In genomic region chr5:160310910-160311295, GRCh38 we compare ENCODE assay signal across 11 cellular contexts. TPM values are rescaled to one million over a fixed set of nuclear protein-coding genes. Genes with fewer than 3 reads are reported as not detected.
DNase-seq lines count a peak whose midpoint lies in the region; ATAC-seq and TF ChIP-seq lines count a peak whose summit lies in the region.
"Had no signal": no experiment of that assay in that cellular context is flagged by ENCODE, and none has a peak within 500 bp of the region (broad histone marks: within the 10 kb centered on the region; RNA-seq: fewer than 3 reads in every experiment).

No MANE protein-coding gene starts in this region.

- intact Hi-C loops in heart right ventricle (cut with DNase I) (loop anchor here in 4 of 10 donors (5.0 to 10.0 kb wide), 2 partner anchors 44 to 46 kb away; no protein-coding TSS in a partner anchor), left cardiac atrium (cut with DNase I) (loop anchor here in 1 of 2 donors (10.0 kb wide), 1 partner anchor 46 kb away; no protein-coding TSS in a partner anchor), upper lobe of right lung (cut with DNase I) (no loop called here)

- H3K9me3 Mint-ChIP-seq in chondrocyte (ENCODE audit: low read depth): no peaks in the 10 kb centered on the region
- H3K9me3 Mint-ChIP-seq: activated naive CD4-positive, alpha-beta T cell treated with anti-CD3 and anti-CD28 coated beads, Interleukin-2, amount 50 U/mL, for 72 hours had no signal

- DNase-seq in heart right ventricle (no peak), left cardiac atrium (no peak), chondrocyte (ENCODE audit: low spot score) (no peak), upper lobe of right lung (no peak), superior temporal gyrus (ENCODE audit: extremely low spot score) (no peak), GM19238 (ENCODE audit: insufficient read length, low spot score) (no peak)
- DNase-seq: activated CD4-positive, alpha-beta T cell treated with anti-CD3 and anti-CD28 coated beads for 1 hour; MM.1S had no signal

- TF ChIP-seq CTCF in heart right ventricle (IDR thresholded peaks at IDR 0.05) (no peak), chondrocyte (IDR thresholded peaks at IDR 0.05) (no peak), upper lobe of right lung (IDR thresholded peaks at IDR 0.05) (no peak)

- H3K27me3 Mint-ChIP-seq in chondrocyte (ENCODE audit: low read depth): no peaks in the 10 kb centered on the region

- peak overlapping the region; percentile 86 for H3K4me3 Mint-ChIP-seq in chondrocyte (ENCODE audit: unreplicated experiment)

- peaks cover 19% of the 10 kb centered on the region for H3K4me1 Mint-ChIP-seq in chondrocyte (ENCODE audit: low read depth)

- H3K27ac Mint-ChIP-seq in chondrocyte (ENCODE audit: unreplicated experiment): no peak overlapping the region
- H3K27ac Mint-ChIP-seq: activated naive CD4-positive, alpha-beta T cell treated with anti-CD3 and anti-CD28 coated beads, Interleukin-2, amount 50 U/mL, for 72 hours had no signal

- H3K4me1 ChIP-seq in heart right ventricle (peaks cover 0 to 33% (median 12%) of the 10 kb centered on the region in 9 donors), mesodermal cell (ENCODE audit: control insufficient read depth, insufficient read depth, low read length, poor library complexity, severe bottlenecking) (peaks cover 6% of the 10 kb centered on the region), upper lobe of right lung (peaks cover 12% of the 10 kb centered on the region)

- H3K27ac ChIP-seq in heart right ventricle (peak overlapping the region in 8 of 10 donors; percentile 76 to 92 (median 87)), mesodermal cell (ENCODE audit: low read depth, low read length, severe bottlenecking) (no peak overlapping the region), upper lobe of right lung (peak overlapping the region; percentile 81)

- H3K36me3 Mint-ChIP-seq in chondrocyte (ENCODE audit: low read depth): peaks cover 3% of the 10 kb centered on the region

- ATAC-seq in heart right ventricle (no peak), left cardiac atrium (no peak), upper lobe of right lung (no peak), HG02852 (IDR thresholded peaks at IDR 0.05; ENCODE audit: unreplicated experiment) (no peak)

- H3K36me3 ChIP-seq in heart right ventricle: peaks cover 0 to 22% (median 0%) of the 10 kb centered on the region in 9 donors
- peaks cover 39% of the 10 kb centered on the region for H3K36me3 ChIP-seq in mesodermal cell (ENCODE audit: control insufficient read depth, insufficient read depth, low read length)
- H3K36me3 ChIP-seq in upper lobe of right lung: no peaks in the 10 kb centered on the region

- H3K27me3 ChIP-seq in heart right ventricle (peaks cover 0 to 45% (median 0%) of the 10 kb centered on the region in 7 donors), upper lobe of right lung (no peaks in the 10 kb centered on the region)

- H3K9me3 ChIP-seq in heart right ventricle (no peaks in the 10 kb centered on the region), mesodermal cell (ENCODE audit: control insufficient read depth, low read length) (no peaks in the 10 kb centered on the region), upper lobe of right lung (no peaks in the 10 kb centered on the region)

- WGBS in heart right ventricle, 2 donors: 73 to 78% methylated on average over 1 of the region's 1 CpG
- 20 to 33% methylated on average over 1 of the region's 1 CpG for WGBS in mesodermal cell (ENCODE audit: insufficient coverage in 2 of 2), 2 experiments

- H3K4me3 ChIP-seq in heart right ventricle: peak overlapping the region in 8 of 10 donors; percentile 65 to 96 (median 86)
- H3K4me3 ChIP-seq in mesodermal cell (ENCODE audit: extremely low read depth, insufficient read depth, low read length, poor library complexity, severe bottlenecking): peak overlapping the region; percentile 82
- H3K4me3 ChIP-seq in upper lobe of right lung: peak overlapping the region; percentile 60

RNA-seq across cellular contexts. Expression of gene CCNJL, which starts 1.5 kb away (rescaled TPM):
- total RNA-seq in heart right ventricle: 10 to 100 TPM in 3 of 10 donors, 1 to 10 TPM in 7; 4.5 to 20.8 (median 7.0) TPM
- 1 to 10 TPM; 2.9 to 5.1 TPM for polyA plus RNA-seq in heart right ventricle
- total RNA-seq in left cardiac atrium: 1 to 10 TPM; 5.5 to 5.6 TPM
- 4.7 to 11.4 TPM (median 10.0 TPM) in 3 replicates for total RNA-seq in chondrocyte
- polyA plus RNA-seq in mesodermal cell (2013, experiment 1 of 2): 16.3 TPM
- 12.3 TPM for polyA plus RNA-seq in mesodermal cell (2013, experiment 2 of 2)
- total RNA-seq in upper lobe of right lung: 16.6 TPM

RNA-seq across cellular contexts. Expression of gene C1QTNF2, which starts 59.5 kb away (rescaled TPM):
- 1 to 10 TPM in 6 of 10 donors, under 1 TPM in 4; 0.40 to 1.6 (median 1.1) TPM for total RNA-seq in heart right ventricle
- 1 to 10 TPM in 1 of 2 donors, under 1 TPM in 1; 0.97 to 1.5 TPM for polyA plus RNA-seq in heart right ventricle
- 1 to 10 TPM; 1.2 to 2.3 TPM for total RNA-seq in left cardiac atrium
- total RNA-seq in chondrocyte: 0.34 to 0.62 TPM (median 0.59 TPM) in 3 replicates
- polyA plus RNA-seq in mesodermal cell (2013, experiment 1 of 2): 0.11 TPM
- polyA plus RNA-seq in mesodermal cell (2013, experiment 2 of 2): 0.10 TPM
- total RNA-seq in upper lobe of right lung: 2.2 TPM
- total RNA-seq: activated naive CD4-positive, alpha-beta T cell treated with anti-CD3 and anti-CD28 coated beads, Interleukin-2, amount 50 U/mL, for 72 hours had no signal
